ENCODE assay signal across 18 cellular contexts in the genomic region with DNA sequence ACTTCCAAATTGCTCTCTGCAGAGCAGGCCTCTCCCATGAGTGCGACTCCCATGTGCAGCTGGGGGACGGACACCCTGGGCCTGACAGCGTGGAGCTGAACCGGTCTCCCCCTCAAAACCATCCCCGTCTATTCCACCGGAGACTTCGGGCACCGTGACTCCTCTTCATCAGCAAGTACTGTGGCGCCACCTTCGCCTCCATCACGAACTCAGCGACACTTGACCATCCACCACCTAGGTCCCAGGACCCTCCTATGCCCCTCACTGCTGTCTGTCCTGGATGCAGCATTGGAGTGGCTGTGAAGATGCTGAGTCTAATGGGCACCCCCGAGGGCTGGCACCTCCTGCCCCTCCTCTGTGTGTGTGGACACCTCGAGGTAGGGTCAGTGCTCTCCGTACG. TPM values are rescaled to one million over a fixed set of nuclear protein-coding genes. Genes with fewer than 3 reads are reported as not detected.
DNase-seq lines count a peak whose midpoint lies in the region; ATAC-seq, FAIRE-seq and TF ChIP-seq lines count a peak whose summit lies in the region.
"Had no signal": no experiment of that assay in that cellular context is flagged by ENCODE, and none has a peak within 500 bp of the region (broad histone marks: within the 10 kb centered on the region; RNA-seq: fewer than 3 reads in every experiment).

No MANE protein-coding gene starts in this region.

- H3K56ac ChIP-seq in mesendoderm (ENCODE audit: low read length), result no peak overlapping the region

- peak overlapping the region; percentile 35 for H3K27ac Mint-ChIP-seq in activated T-cell treated with anti-CD3 and anti-CD28 coated beads, Interleukin-2, amount 50 U/mL, for 72 hours
- H3K27ac Mint-ChIP-seq in WTC11, result peak overlapping the region; percentile 28; the same call in 1 of the 2 replicates
- peak overlapping the region; percentile 45 for H3K27ac Mint-ChIP-seq in stimulated activated memory B cell treated with anti-CD40 and anti-IgM and Interleukin-4, amounts not matched to agents 10 μg/mL and 1 μg/mL and 100 μg/mL, for 72 hours

- peaks cover 0 to 4% of the 10 kb centered on the region in 2 donors for H3K36me3 Mint-ChIP-seq in activated T-cell treated with anti-CD3 and anti-CD28 coated beads, Interleukin-2, amount 50 U/mL, for 72 hours (ENCODE audit: insufficient read depth in 2 of 2)
- peaks cover 6% of the 10 kb centered on the region for H3K36me3 Mint-ChIP-seq in activated T-cell treated with anti-CD3 and anti-CD28 coated beads, Interleukin-2, amount 50 U/mL, for 4 hours (ENCODE audit: insufficient read depth)
- H3K36me3 Mint-ChIP-seq in WTC11, result no peaks in the 10 kb centered on the region
- H3K36me3 Mint-ChIP-seq in stimulated activated memory B cell treated with anti-CD40 and anti-IgM and Interleukin-4, amounts not matched to agents 10 μg/mL and 1 μg/mL and 100 μg/mL, for 72 hours, result peaks cover 49% of the 10 kb centered on the region
- H3K36me3 Mint-ChIP-seq: CD14-positive monocyte had no signal

- no peak overlapping the region for H2AK5ac ChIP-seq in mesendoderm (ENCODE audit: low read length)

- H3K4me3 ChIP-seq in mesendoderm (ENCODE audit: low read length), result no peak overlapping the region
- H3K4me3 ChIP-seq: A549 had no signal

- H3K4ac ChIP-seq in mesendoderm (ENCODE audit: low read depth, low read length), result no peak overlapping the region

- H3K9me3 Mint-ChIP-seq in activated T-cell treated with anti-CD3 and anti-CD28 coated beads, Interleukin-2, amount 50 U/mL, for 72 hours, result no peaks in the 10 kb centered on the region
- H3K9me3 Mint-ChIP-seq in activated T-cell treated with anti-CD3 and anti-CD28 coated beads, Interleukin-2, amount 50 U/mL, for 4 hours, result no peaks in the 10 kb centered on the region
- no peaks in the 10 kb centered on the region for H3K9me3 Mint-ChIP-seq in WTC11
- H3K9me3 Mint-ChIP-seq in stimulated activated memory B cell treated with anti-CD40 and anti-IgM and Interleukin-4, amounts not matched to agents 10 μg/mL and 1 μg/mL and 100 μg/mL, for 72 hours, result no peaks in the 10 kb centered on the region
- H3K9me3 Mint-ChIP-seq: CD14-positive monocyte had no signal

- H3K79me1 ChIP-seq in mesendoderm (ENCODE audit: low read length), result no peaks in the 10 kb centered on the region

- CTCF ChIA-PET in WTC11 (lab: Charles Lee), result interaction anchor here (2.9 kb wide), 1 partner anchor 85 kb away, joined by 17 read pairs; a partner anchor contains a TSS

- no peak overlapping the region for H3K4me3 Mint-ChIP-seq in activated T-cell treated with anti-CD3 and anti-CD28 coated beads, Interleukin-2, amount 50 U/mL, for 72 hours
- H3K4me3 Mint-ChIP-seq in activated T-cell treated with anti-CD3 and anti-CD28 coated beads, Interleukin-2, amount 50 U/mL, for 4 hours, result no peak overlapping the region
- no peak overlapping the region for H3K4me3 Mint-ChIP-seq in WTC11
- no peak overlapping the region for H3K4me3 Mint-ChIP-seq in stimulated activated memory B cell treated with anti-CD40 and anti-IgM and Interleukin-4, amounts not matched to agents 10 μg/mL and 1 μg/mL and 100 μg/mL, for 72 hours
- H3K4me3 Mint-ChIP-seq: CD14-positive monocyte had no signal

- POLR2A ChIA-PET in WTC11 (lab: Charles Lee), result no interaction called here

- H3K4me2 ChIP-seq in mesendoderm (ENCODE audit: low read length), result no peak overlapping the region
- H3K4me2 ChIP-seq: A549 had no signal

- DNase-seq in activated T-cell treated with anti-CD3 and anti-CD28 coated beads, Interleukin-2, amount 50 U/mL, for 72 hours, result no peak
- DNase-seq in activated T-cell treated with anti-CD3 and anti-CD28 coated beads, Interleukin-2, amount 50 U/mL, for 4 hours, result no peak
- DNase-seq in WTC11 (ENCODE audit: low spot score) (no peak), mesendoderm (no peak), HTR-8/SVneo (ENCODE audit: insufficient read length, low spot score) (no peak), RPMI8226 (no peak)
- no peak for DNase-seq in activated effector memory CD4-positive, alpha-beta T cell treated with anti-CD3 and anti-CD28 coated beads, Interleukin-2, amount 50 U/mL, for 16 hours
- DNase-seq: Calu3, DMS53, KBM-7, NCI-H1417 treated with DMSO at 0.1 percent for 48 hours, NCI-H2029, NCI-H748 treated with DMSO at 0.1 percent for 48 hours had no signal

- H2BK120ac ChIP-seq in mesendoderm (ENCODE audit: low read depth, low read length), result no peak overlapping the region

- H4K8ac ChIP-seq in mesendoderm (ENCODE audit: low read depth, low read length), result no peak overlapping the region

- H4K5ac ChIP-seq in mesendoderm (ENCODE audit: low read length), result no peak overlapping the region

- no peaks in the 10 kb centered on the region for H3K79me2 ChIP-seq in mesendoderm (ENCODE audit: control insufficient read depth, insufficient read depth, low read length)

- H3K36me3 ChIP-seq in mesendoderm (ENCODE audit: control insufficient read depth, insufficient read depth, low read length), result no peaks in the 10 kb centered on the region

- no peak for TF ChIP-seq CTCF in WTC11 (IDR thresholded peaks at IDR 0.05)

- H3K27me3 Mint-ChIP-seq in activated T-cell treated with anti-CD3 and anti-CD28 coated beads, Interleukin-2, amount 50 U/mL, for 72 hours (ENCODE audit: low read depth), result no peaks in the 10 kb centered on the region
- no peaks in the 10 kb centered on the region for H3K27me3 Mint-ChIP-seq in activated T-cell treated with anti-CD3 and anti-CD28 coated beads, Interleukin-2, amount 50 U/mL, for 4 hours (ENCODE audit: low read depth)
- H3K27me3 Mint-ChIP-seq in WTC11 (ENCODE audit: low read depth), result no peaks in the 10 kb centered on the region
- no peaks in the 10 kb centered on the region for H3K27me3 Mint-ChIP-seq in stimulated activated memory B cell treated with anti-CD40 and anti-IgM and Interleukin-4, amounts not matched to agents 10 μg/mL and 1 μg/mL and 100 μg/mL, for 72 hours

- H3K27me3 ChIP-seq in mesendoderm (ENCODE audit: insufficient read depth, low read length, poor library complexity), result no peaks in the 10 kb centered on the region

- H2BK5ac ChIP-seq in mesendoderm (ENCODE audit: low read length), result no peak overlapping the region

- H3K18ac ChIP-seq in mesendoderm (ENCODE audit: low read length), result no peak overlapping the region

- peak overlapping the region; percentile 80 for H3K23ac ChIP-seq in mesendoderm (ENCODE audit: low read length)

- H3K4me1 ChIP-seq in mesendoderm (ENCODE audit: control insufficient read depth, low read depth, low read length), result no peaks in the 10 kb centered on the region
- H3K4me1 ChIP-seq: A549 had no signal

- ATAC-seq in activated T-cell treated with anti-CD3 and anti-CD28 coated beads, Interleukin-2, amount 50 U/mL, for 72 hours (replicated peaks in 1 of 2), result no peak
- ATAC-seq in activated T-cell treated with anti-CD3 and anti-CD28 coated beads, Interleukin-2, amount 50 U/mL, for 4 hours, result no peak
- ATAC-seq in WTC11, result no peak
- ATAC-seq in stimulated activated memory B cell treated with anti-CD40 and anti-IgM and Interleukin-4, amounts not matched to agents 10 μg/mL and 1 μg/mL and 100 μg/mL, for 72 hours, result no peak
- ATAC-seq: A549 had no signal

- no peak overlapping the region for H3K27ac ChIP-seq in mesendoderm (ENCODE audit: low read depth, low read length)
- H3K27ac ChIP-seq: A549, RWPE1 had no signal

- no CpG with 5 or more reads among the region's 16 CpGs for WGBS in mesendoderm (ENCODE audit: extremely low coverage, insufficient coverage, low lambda C conversion rate)

- H2BK15ac ChIP-seq in mesendoderm (replicated peaks; ENCODE audit: low read depth), result no peak overlapping the region

- peaks cover 5% of the 10 kb centered on the region for H3K4me1 Mint-ChIP-seq in activated T-cell treated with anti-CD3 and anti-CD28 coated beads, Interleukin-2, amount 50 U/mL, for 72 hours (ENCODE audit: low read depth)
- H3K4me1 Mint-ChIP-seq in activated T-cell treated with anti-CD3 and anti-CD28 coated beads, Interleukin-2, amount 50 U/mL, for 4 hours (ENCODE audit: low read depth), result peaks cover 16% of the 10 kb centered on the region
- H3K4me1 Mint-ChIP-seq in WTC11, result peaks cover 10% of the 10 kb centered on the region
- peaks cover 21% of the 10 kb centered on the region for H3K4me1 Mint-ChIP-seq in stimulated activated memory B cell treated with anti-CD40 and anti-IgM and Interleukin-4, amounts not matched to agents 10 μg/mL and 1 μg/mL and 100 μg/mL, for 72 hours

- FAIRE-seq in HTR-8/SVneo (lab: Jason Lieb, UNC), result no peak
- FAIRE-seq: A549, GM19239 had no signal

- H3K9ac ChIP-seq in mesendoderm (ENCODE audit: low read length), result no peak overlapping the region

TF ChIP-seq in WTC11, 78 proteins besides CTCF, POLR2A, EP300 and RAD21 (continues in another document):
- TF ChIP-seq TEAD1 (CRISPR knock-in tag; IDR thresholded peaks at IDR 0.05), result no peak

RNA-seq across cellular contexts. Expression of a gene that starts 20.6 kb away (rescaled TPM):
- under 1 TPM; 0.44 to 0.86 TPM for total RNA-seq in activated T-cell treated with anti-CD3 and anti-CD28 coated beads, Interleukin-2, amount 50 U/mL, for 72 hours
- under 1 TPM; 0.13 to 0.19 (median 0.18) TPM for total RNA-seq in activated T-cell treated with anti-CD3 and anti-CD28 coated beads, Interleukin-2, amount 50 U/mL, for 4 hours
- 7.9 to 10.6 TPM (median 10.1 TPM) in 3 replicates for total RNA-seq in WTC11 (2021)
- polyA plus RNA-seq in mesendoderm (2013, experiment 1 of 2), result 1.5 TPM
- 1.6 TPM for polyA plus RNA-seq in mesendoderm (2013, experiment 2 of 2)
- polyA plus RNA-seq: CD14-positive monocyte had no signal

RNA-seq across cellular contexts. Expression of a gene that starts 29.9 kb away (rescaled TPM):
- total RNA-seq in activated T-cell treated with anti-CD3 and anti-CD28 coated beads, Interleukin-2, amount 50 U/mL, for 72 hours, result 10 to 100 TPM; 18.2 to 21.3 TPM
- 10 to 100 TPM; 10.6 to 13.7 (median 13.4) TPM for total RNA-seq in activated T-cell treated with anti-CD3 and anti-CD28 coated beads, Interleukin-2, amount 50 U/mL, for 4 hours
- 10.2 to 11.9 TPM (median 11.1 TPM) in 3 replicates for total RNA-seq in WTC11 (2021)
- 2.9 TPM for polyA plus RNA-seq in mesendoderm (2013, experiment 1 of 2)
- polyA plus RNA-seq in mesendoderm (2013, experiment 2 of 2), result 2.8 TPM
- polyA plus RNA-seq: CD14-positive monocyte had no signal

RNA-seq across cellular contexts. Expression of a gene that starts 42.6 kb away (rescaled TPM):
- 100 to 1,000 TPM; 229 to 263 TPM for total RNA-seq in activated T-cell treated with anti-CD3 and anti-CD28 coated beads, Interleukin-2, amount 50 U/mL, for 72 hours
- 100 to 1,000 TPM; 431 to 445 (median 436) TPM for total RNA-seq in activated T-cell treated with anti-CD3 and anti-CD28 coated beads, Interleukin-2, amount 50 U/mL, for 4 hours
- total RNA-seq in WTC11 (2021), result 519 to 568 TPM (median 552 TPM) in 3 replicates
- polyA plus RNA-seq in mesendoderm (2013, experiment 1 of 2), result 203 TPM
- polyA plus RNA-seq in mesendoderm (2013, experiment 2 of 2), result 202 TPM

RNA-seq across cellular contexts. Expression of a gene that starts 43.3 kb away (rescaled TPM):
- 1 to 10 TPM; 5.0 to 5.6 TPM for total RNA-seq in activated T-cell treated with anti-CD3 and anti-CD28 coated beads, Interleukin-2, amount 50 U/mL, for 72 hours
- 1 to 10 TPM; 3.6 to 3.8 (median 3.8) TPM for total RNA-seq in activated T-cell treated with anti-CD3 and anti-CD28 coated beads, Interleukin-2, amount 50 U/mL, for 4 hours
- 4.7 to 7.8 TPM (median 7.7 TPM) in 3 replicates for total RNA-seq in WTC11 (2021)
- polyA plus RNA-seq in mesendoderm (2013, experiment 1 of 2), result 0.77 TPM
- 0.67 TPM for polyA plus RNA-seq in mesendoderm (2013, experiment 2 of 2)

RNA-seq across cellular contexts. Expression of a gene that starts 59.9 kb away (rescaled TPM):
- 10 to 100 TPM; 28.3 to 56.8 TPM for total RNA-seq in activated T-cell treated with anti-CD3 and anti-CD28 coated beads, Interleukin-2, amount 50 U/mL, for 72 hours
- 10 to 100 TPM in 1 of 3 donors, 1 to 10 TPM in 2; 8.9 to 12.1 (median 9.2) TPM for total RNA-seq in activated T-cell treated with anti-CD3 and anti-CD28 coated beads, Interleukin-2, amount 50 U/mL, for 4 hours
- 3.2 to 4.5 TPM (median 3.5 TPM) in 3 replicates for total RNA-seq in WTC11 (2021)
- 1.0 TPM for polyA plus RNA-seq in mesendoderm (2013, experiment 1 of 2)
- polyA plus RNA-seq in mesendoderm (2013, experiment 2 of 2), result 1.2 TPM
- polyA plus RNA-seq: CD14-positive monocyte had no signal
